1 cellular context compared by ENCODE assay signal in genomic region chr14:95516554-95517209, GRCh38.
TF ChIP-seq lines count a peak whose summit lies in the region.

SYNE3 (minus strand) TSS chr14:95516650; CDS start chr14:95475821, 40,829 bp downstream.

TF ChIP-seq in K562, 482 proteins besides CTCF, POLR2A, EP300 and RAD21 (continued from another document):
- peak in 1 of 2 experiments; percentile 7; a peak in 1 of 4 replicates for TF ChIP-seq MAZ (CRISPR knock-in tag; conservative IDR thresholded peaks at IDR 0.05 in 1 of 2, IDR thresholded peaks at IDR 0.05 in 1 of 2)
- no peak for TF ChIP-seq TBP (optimal IDR thresholded peaks at IDR 0.05; ENCODE audit: low read depth, low read length)
- peak; percentile 35; the same call in 1 of the 2 replicates for TF ChIP-seq POLR2G (IDR thresholded peaks at IDR 0.05; ENCODE audit: low read depth, low read length)
- TF ChIP-seq, protein P1, sequence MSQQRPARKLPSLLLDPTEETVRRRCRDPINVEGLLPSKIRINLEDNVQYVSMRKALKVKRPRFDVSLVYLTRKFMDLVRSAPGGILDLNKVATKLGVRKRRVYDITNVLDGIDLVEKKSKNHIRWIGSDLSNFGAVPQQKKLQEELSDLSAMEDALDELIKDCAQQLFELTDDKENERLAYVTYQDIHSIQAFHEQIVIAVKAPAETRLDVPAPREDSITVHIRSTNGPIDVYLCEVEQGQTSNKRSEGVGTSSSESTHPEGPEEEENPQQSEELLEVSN (IDR thresholded peaks at IDR 0.05; ENCODE audit: borderline replicate concordance in 1 of 2, extremely low read depth in 1 of 2, insufficient read depth in 1 of 2, insufficient read length in 1 of 2, low read depth in 1 of 2, low read length in 1 of 2, poor library complexity in 1 of 2, severe bottlenecking in 1 of 2), result peak; percentile 9 to 66
- 0 out of 2 replicates have a peak, but pooled peaks have one; percentile 47 for TF ChIP-seq RBFOX2 (IDR thresholded peaks at IDR 0.05; ENCODE audit: low read depth, low read length)
